Comparison of ENCODE assay signal across 15 cellular contexts in genomic region chr3:13318626-13319470, GRCh38.
"Had no signal": no experiment of that assay in that cellular context is flagged by ENCODE, and none has a peak within 500 bp of the region (broad histone marks: within the 10 kb centered on the region; RNA-seq: fewer than 3 reads in every experiment).

No MANE protein-coding gene starts in this region.

- H3K27ac Mint-ChIP-seq: memory B cell had no signal

- H3K9me3 ChIP-seq: colonic mucosa, left ventricle myocardium inferior, mucosa of descending colon, neutrophil, tibial artery, vagina had no signal

- ATAC-seq: mucosa of descending colon; naive thymus-derived CD4-positive, alpha-beta T cell had no signal

- H3K36me3 ChIP-seq: colonic mucosa, left ventricle myocardium inferior, vagina had no signal

- H3K4me3 ChIP-seq: cardiac muscle cell, colonic mucosa, left ventricle myocardium inferior, mucosa of descending colon, tibial artery, vagina had no signal

- H3K9me3 Mint-ChIP-seq: memory B cell; naive thymus-derived CD4-positive, alpha-beta T cell had no signal

- H3K27me3 ChIP-seq: cardiac muscle cell, colonic mucosa, neutrophil, tibial artery, vagina had no signal

- H3K4me1 Mint-ChIP-seq: memory B cell; naive thymus-derived CD4-positive, alpha-beta T cell had no signal

- H3K27ac ChIP-seq: cardiac muscle cell, colonic mucosa, left ventricle myocardium inferior, neutrophil, tibial artery, vagina had no signal

- H3K27me3 Mint-ChIP-seq: memory B cell; naive thymus-derived CD4-positive, alpha-beta T cell had no signal

- H3K4me3 Mint-ChIP-seq: memory B cell; naive thymus-derived CD4-positive, alpha-beta T cell had no signal

- DNase-seq: activated CD4-positive, alpha-beta T cell treated with anti-CD3 and anti-CD28 coated beads for 1 hour; activated CD4-positive, alpha-beta T cell treated with anti-CD3 and anti-CD28 coated beads, Interleukin-2, amount 50 U/mL, for 48 hours; activated CD8-positive, alpha-beta memory T cell treated with anti-CD3 and anti-CD28 coated beads, Interleukin-2, amount 50 U/mL, for 4 hours; colonic mucosa; foreskin melanocyte; left ventricle myocardium inferior; mucosa of descending colon; naive thymus-derived CD4-positive, alpha-beta T cell; stimulated activated naive CD4-positive, alpha-beta T cell; T-helper 9 cell; tibial artery had no signal

- H3K4me1 ChIP-seq: colonic mucosa, left ventricle myocardium inferior, tibial artery, vagina had no signal
